In the genomic region with DNA sequence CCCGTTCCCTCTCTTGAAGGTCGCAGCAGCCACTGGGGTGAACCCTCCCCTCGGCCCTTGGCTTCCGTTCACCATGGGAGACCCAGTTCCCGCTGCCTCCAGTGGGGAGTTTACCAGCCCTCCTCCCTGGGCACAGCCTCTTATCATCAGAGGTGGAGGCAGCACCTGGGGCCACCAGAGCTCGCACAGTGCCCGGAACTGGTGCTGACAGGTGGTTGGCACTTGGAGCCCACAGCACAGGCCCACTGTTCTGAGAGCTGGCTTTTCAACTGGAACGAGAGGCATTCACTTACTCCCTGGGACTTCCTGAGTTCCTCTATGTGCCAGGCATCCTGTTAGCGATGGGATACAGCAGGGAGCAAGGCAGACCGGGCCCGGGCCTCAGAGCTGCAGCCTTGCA, we compare ENCODE assay signal across 25 cellular contexts.
"Had no signal": no experiment of that assay in that cellular context is flagged by ENCODE, and none has a peak within 500 bp of the region (broad histone marks: within the 10 kb centered on the region; RNA-seq: fewer than 3 reads in every experiment).

No MANE protein-coding gene starts in this region.

- H3K4me3 Mint-ChIP-seq: activated B cell treated with CpG ODN at 0.5 μM for 24 hours; activated CD8-positive, alpha-beta memory T cell treated with anti-CD3 and anti-CD28 coated beads, Interleukin-2, amount 10 ng/mL, durations not matched to agents 7 days and 5 days; activated CD8-positive, alpha-beta T cell treated with anti-CD3 and anti-CD28 coated beads, Interleukin-2, amount 10 ng/mL, durations not matched to agents 7 days and 5 days; activated T-cell treated with anti-CD3 and anti-CD28 coated beads, Interleukin-2, amount 50 U/mL, for 72 hours; dendritic cell treated with granulocyte-macrophage colony-stimulating factor and Interleukin-4, amounts not matched to agents 40 ng/mL and 50 ng/mL, for 4 days; naive thymus-derived CD8-positive, alpha-beta T cell; neural crest cell; stimulated activated naive B cell treated with anti-CD40 and anti-IgM and Interleukin-4, amounts not matched to agents 10 μg/mL and 1 μg/mL and 100 μg/mL, for 72 hours had no signal

- H2AFZ ChIP-seq: parathyroid adenoma had no signal

- H3K27me3 ChIP-seq: gastrocnemius medialis, tibial artery, upper lobe of right lung had no signal

- H3K9me3 ChIP-seq: gastrocnemius medialis, lower lobe of right lung, psoas muscle, stomach, tibial artery, upper lobe of right lung had no signal

- ATAC-seq: activated CD8-positive, alpha-beta memory T cell treated with anti-CD3 and anti-CD28 coated beads, Interleukin-2, amount 10 ng/mL, durations not matched to agents 7 days and 5 days; activated CD8-positive, alpha-beta T cell treated with anti-CD3 and anti-CD28 coated beads, Interleukin-2, amount 10 ng/mL, durations not matched to agents 7 days and 5 days; activated naive CD4-positive, alpha-beta T cell treated with anti-CD3 and anti-CD28 coated beads, Interleukin-2, amount 50 U/mL, for 72 hours; activated T-cell treated with anti-CD3 and anti-CD28 coated beads, Interleukin-2, amount 50 U/mL, for 72 hours; gastrocnemius medialis; lower lobe of right lung; naive thymus-derived CD8-positive, alpha-beta T cell; psoas muscle; stimulated activated naive B cell treated with anti-CD40 and anti-IgM and Interleukin-4, amounts not matched to agents 10 μg/mL and 1 μg/mL and 100 μg/mL, for 72 hours; upper lobe of right lung had no signal

- H3K27me3 Mint-ChIP-seq: activated B cell treated with CpG ODN at 0.5 μM for 24 hours had no signal

- H3K27ac Mint-ChIP-seq: activated B cell treated with CpG ODN at 0.5 μM for 24 hours; activated CD8-positive, alpha-beta memory T cell treated with anti-CD3 and anti-CD28 coated beads, Interleukin-2, amount 10 ng/mL, durations not matched to agents 7 days and 5 days; activated CD8-positive, alpha-beta T cell treated with anti-CD3 and anti-CD28 coated beads, Interleukin-2, amount 10 ng/mL, durations not matched to agents 7 days and 5 days; activated naive CD4-positive, alpha-beta T cell treated with anti-CD3 and anti-CD28 coated beads, Interleukin-2, amount 50 U/mL, for 72 hours; activated T-cell treated with anti-CD3 and anti-CD28 coated beads, Interleukin-2, amount 50 U/mL, for 72 hours; dendritic cell treated with granulocyte-macrophage colony-stimulating factor and Interleukin-4, amounts not matched to agents 40 ng/mL and 50 ng/mL, for 4 days; naive thymus-derived CD8-positive, alpha-beta T cell; stimulated activated naive B cell treated with anti-CD40 and anti-IgM and Interleukin-4, amounts not matched to agents 10 μg/mL and 1 μg/mL and 100 μg/mL, for 72 hours had no signal

- H3K9ac ChIP-seq: parathyroid adenoma had no signal

- H3K4me1 ChIP-seq: gastrocnemius medialis, parathyroid adenoma, psoas muscle had no signal

- H3K4me1 Mint-ChIP-seq: activated CD8-positive, alpha-beta memory T cell treated with anti-CD3 and anti-CD28 coated beads, Interleukin-2, amount 10 ng/mL, durations not matched to agents 7 days and 5 days; neural crest cell had no signal

- H3K9me3 Mint-ChIP-seq: activated B cell treated with CpG ODN at 0.5 μM for 24 hours; activated naive CD4-positive, alpha-beta T cell treated with anti-CD3 and anti-CD28 coated beads, Interleukin-2, amount 50 U/mL, for 72 hours; activated T-cell treated with anti-CD3 and anti-CD28 coated beads, Interleukin-2, amount 50 U/mL, for 72 hours; dendritic cell treated with granulocyte-macrophage colony-stimulating factor and Interleukin-4, amounts not matched to agents 40 ng/mL and 50 ng/mL, for 4 days; naive thymus-derived CD8-positive, alpha-beta T cell; neural crest cell; stimulated activated naive B cell treated with anti-CD40 and anti-IgM and Interleukin-4, amounts not matched to agents 10 μg/mL and 1 μg/mL and 100 μg/mL, for 72 hours had no signal

- H3K4me3 ChIP-seq: gastrocnemius medialis, lower lobe of right lung, psoas muscle, stomach, tibial artery, upper lobe of right lung had no signal

- DNase-seq: activated B cell treated with CpG ODN at 0.5 μM for 24 hours; activated CD8-positive, alpha-beta memory T cell treated with anti-CD3 and anti-CD28 coated beads, Interleukin-2, amount 10 ng/mL, durations not matched to agents 7 days and 5 days; activated CD8-positive, alpha-beta T cell treated with anti-CD3 and anti-CD28 coated beads, Interleukin-2, amount 10 ng/mL, durations not matched to agents 7 days and 5 days; activated naive CD4-positive, alpha-beta T cell; activated T-cell treated with anti-CD3 and anti-CD28 coated beads, Interleukin-2, amount 50 U/mL, for 72 hours; effector CD4-positive, alpha-beta T cell; gastrocnemius medialis; glutamatergic neuron; hippocampal formation; lower lobe of right lung; mesenchymal stem cell; naive thymus-derived CD8-positive, alpha-beta T cell; occipital lobe; psoas muscle; stimulated activated CD4-positive, alpha-beta T cell treated with anti-CD3 and anti-CD28 coated beads, Interleukin-15, amount 100 ng/mL, for 24 hours; stimulated activated CD4-positive, alpha-beta T cell treated with anti-CD3 and anti-CD28 coated beads, Interleukin-2, amount 100 ng/mL, for 24 hours; stimulated activated naive B cell treated with anti-CD40 and anti-IgM and Interleukin-4, amounts not matched to agents 10 μg/mL and 1 μg/mL and 100 μg/mL, for 72 hours; stomach; T-helper 2 cell; tibial artery; upper lobe of right lung had no signal

- H3K36me3 ChIP-seq: gastrocnemius medialis, upper lobe of right lung had no signal

- H3K36me3 Mint-ChIP-seq: activated CD8-positive, alpha-beta memory T cell treated with anti-CD3 and anti-CD28 coated beads, Interleukin-2, amount 10 ng/mL, durations not matched to agents 7 days and 5 days; activated naive CD4-positive, alpha-beta T cell treated with anti-CD3 and anti-CD28 coated beads, Interleukin-2, amount 50 U/mL, for 72 hours; naive thymus-derived CD8-positive, alpha-beta T cell; stimulated activated naive B cell treated with anti-CD40 and anti-IgM and Interleukin-4, amounts not matched to agents 10 μg/mL and 1 μg/mL and 100 μg/mL, for 72 hours had no signal

- H3K27ac ChIP-seq: gastrocnemius medialis, lower lobe of right lung, parathyroid adenoma, psoas muscle, tibial artery, upper lobe of right lung had no signal
